ENCODE assay signal across 20 cellular contexts in genomic region chr11:404551-405264, GRCh38. TPM values are rescaled to one million over a fixed set of nuclear protein-coding genes. Genes with fewer than 3 reads are reported as not detected.
A peak's percentile ranks its signal among the peaks of the same experiment; 100 is the strongest.
DNase-seq lines count a peak whose midpoint lies in the region; ATAC-seq and TF ChIP-seq lines count a peak whose summit lies in the region.
"Had no signal": no experiment of that assay in that cellular context is flagged by ENCODE, and none has a peak within 500 bp of the region (broad histone marks: within the 10 kb centered on the region; RNA-seq: fewer than 3 reads in every experiment).

No MANE protein-coding gene starts in this region.

- intact Hi-C loops in PC-9 (cut with micrococcal nuclease; ENCODE audit: unreplicated experiment) = no loop called here

- H3K4me3 ChIP-seq in PC-9 = no peak overlapping the region
- H3K4me3 ChIP-seq: testis had no signal

- POLR2A ChIA-PET in PC-9 (lab: Charles Lee; ENCODE audit: unreplicated experiment) = no interaction called here

- no peaks in the 10 kb centered on the region for H3K4me1 ChIP-seq in PC-9 (replicated peaks; ENCODE audit: insufficient read depth)

- peaks cover 2% of the 10 kb centered on the region for H3K36me3 Mint-ChIP-seq in memory B cell
- H3K36me3 Mint-ChIP-seq: activated CD4-positive, alpha-beta memory T cell treated with anti-CD3 and anti-CD28 coated beads for 36 hours had no signal

- peak overlapping the region; percentile 16; the same call in 1 of the 2 replicates for H3K27ac ChIP-seq in C4-2B
- no peak overlapping the region for H3K27ac ChIP-seq in PC-9
- H3K27ac ChIP-seq: testis had no signal

- no peak overlapping the region for H3K27ac Mint-ChIP-seq in memory B cell
- H3K27ac Mint-ChIP-seq: activated CD4-positive, alpha-beta memory T cell treated with anti-CD3 and anti-CD28 coated beads for 36 hours; activated T-cell treated with anti-CD3 and anti-CD28 coated beads, Interleukin-2, amount 50 U/mL, for 24 hours had no signal

- no peak overlapping the region for H3K4me2 ChIP-seq in PC-9

- H3K27me3 Mint-ChIP-seq in memory B cell = peaks cover 2% of the 10 kb centered on the region
- H3K27me3 Mint-ChIP-seq: activated CD4-positive, alpha-beta memory T cell treated with anti-CD3 and anti-CD28 coated beads for 36 hours; activated naive CD8-positive, alpha-beta T cell treated with anti-CD3 and anti-CD28 coated beads, Interleukin-2, amount 10 ng/mL, durations not matched to agents 7 days and 5 days had no signal

- peak overlapping the region; percentile 21 for H3K4me3 Mint-ChIP-seq in memory B cell

- H3K9me3 Mint-ChIP-seq in memory B cell = no peaks in the 10 kb centered on the region
- H3K9me3 Mint-ChIP-seq: activated CD4-positive, alpha-beta memory T cell treated with anti-CD3 and anti-CD28 coated beads for 36 hours; activated T-cell treated with anti-CD3 and anti-CD28 coated beads, Interleukin-2, amount 50 U/mL, for 24 hours had no signal

- H3F3A ChIP-seq in PC-9 (ENCODE audit: insufficient read depth, low read depth) = no peaks in the 10 kb centered on the region

- H3K36me3 ChIP-seq in PC-9 (ENCODE audit: low read depth) = no peaks in the 10 kb centered on the region

- H3K27me3 ChIP-seq in PC-9 (ENCODE audit: insufficient read depth, low read depth) = no peaks in the 10 kb centered on the region
- H3K27me3 ChIP-seq: Peyer's patch, testis had no signal

- DNase-seq in PC-9 (no peak), memory B cell (ENCODE audit: low spot score in 2 of 2) (no peak), mesenteric fat pad (ENCODE audit: low spot score) (no peak), KG1 (lab: John Stamatoyannopoulos, UW) (no peak)
- DNase-seq: activated CD4-positive, alpha-beta memory T cell treated with anti-CD3 and anti-CD28 coated beads for 36 hours; activated T-cell treated with anti-CD3 and anti-CD28 coated beads, Interleukin-2, amount 50 U/mL, for 24 hours; DMS 273 treated with DMSO at 0.1 percent for 48 hours; GF-D8; islet precursor cell; Kasumi-1; NCI-H1417; NCI-H2171; NCI-H774; stimulated activated CD4-positive, alpha-beta T cell treated with anti-CD3 and anti-CD28 coated beads, Interleukin-4, amount 100 ng/mL, for 4 hours had no signal

- CTCF ChIA-PET in PC-9 (lab: Charles Lee) = no interaction called here

- no peaks in the 10 kb centered on the region for H4K20me1 ChIP-seq in PC-9 (ENCODE audit: insufficient read depth)

- peaks cover 6% of the 10 kb centered on the region for H3K4me1 Mint-ChIP-seq in memory B cell

- H3K9me2 ChIP-seq in PC-9 (ENCODE audit: insufficient read depth) = no peaks in the 10 kb centered on the region

- H2AFZ ChIP-seq in PC-9 = no peak overlapping the region

- BruUV-seq in PC-9 (replicated peaks; lab: Mats Ljungman, UMichigan) = TSS peak; percentile 89

- H3K9me3 ChIP-seq in PC-9 (ENCODE audit: insufficient read depth, low read depth) = no peaks in the 10 kb centered on the region
- H3K9me3 ChIP-seq: Peyer's patch, testis had no signal

- TF ChIP-seq CTCF in C4-2B (conservative IDR thresholded peaks at IDR 0.05) (no peak), PC-9 (conservative IDR thresholded peaks at IDR 0.05) (no peak)

- ATAC-seq in memory B cell (ENCODE audit: low read depth) (no peak), GM21360 (IDR thresholded peaks at IDR 0.05; ENCODE audit: unreplicated experiment) (no peak)

- H3K79me2 ChIP-seq in PC-9 (ENCODE audit: low read depth) = no peaks in the 10 kb centered on the region

RNA-seq across cellular contexts. Expression of gene SIGIRR, which starts 10.1 kb away (rescaled TPM):
- 78.9 and 98.3 TPM in 2 replicates for total RNA-seq in PC-9 (2021)
- total RNA-seq in mesenteric fat pad = 25.3 TPM

RNA-seq across cellular contexts. Expression of gene PKP3, which starts 10.7 kb away (rescaled TPM):
- 83.7 and 109 TPM in 2 replicates for total RNA-seq in PC-9 (2021)
- 1.2 TPM for total RNA-seq in mesenteric fat pad

RNA-seq across cellular contexts. Expression of gene B4GALNT4, which starts 35.4 kb away (rescaled TPM):
- total RNA-seq in PC-9 (2021) (4.7 and 6.1 TPM in 2 replicates), mesenteric fat pad (not detected)

RNA-seq across cellular contexts. Expression of gene ANO9, which starts 37.1 kb away (rescaled TPM):
- total RNA-seq in PC-9 (2021) (18.1 and 27.6 TPM in 2 replicates), mesenteric fat pad (1.2 TPM)
- total RNA-seq: osteoblast had no signal

RNA-seq across cellular contexts. Expression of gene PTDSS2, which starts 45.4 kb away (rescaled TPM):
- total RNA-seq in PC-9 (2021) (32.5 and 38.8 TPM in 2 replicates), mesenteric fat pad (26.9 TPM)

Comparison
In these comparisons a context has a peak if more than half of its experiments do, and no peak if none do; other contexts are left out.
1. RNA of gene PKP3, which starts 10.7 kb away (total RNA-seq): 83.7 to 109 TPM in PC-9; 1.2 TPM in mesenteric fat pad (single experiment); every median in the first group is over 10 times any median in the second.